In genomic region chr3:100613721-100614390, GRCh38 we compare ENCODE assay signal across 1 cellular context.
A peak's percentile ranks its signal among the peaks of the same experiment; 100 is the strongest.
TF ChIP-seq lines count a peak whose summit lies in the region.

No MANE protein-coding gene starts in this region.

TF ChIP-seq in GM12878, 131 proteins besides CTCF, POLR2A, EP300 and RAD21:
- no peak for TF ChIP-seq USF2 (IDR thresholded peaks at IDR 0.05; ENCODE audit: borderline replicate concordance, low read depth, low read length)
- peak; percentile 32; the same call in 1 of the 2 replicates for TF ChIP-seq MLLT1 (IDR thresholded peaks at IDR 0.05)
